Comparison of ENCODE assay signal across 8 cellular contexts in genomic region chr12:47071241-47071852, GRCh38. TPM values are rescaled to one million over a fixed set of nuclear protein-coding genes. Genes with fewer than 3 reads are reported as not detected.
DNase-seq lines count a peak whose midpoint lies in the region; ATAC-seq and TF ChIP-seq lines count a peak whose summit lies in the region.

No MANE protein-coding gene starts in this region.

- ATAC-seq in WTC11 = peak; percentile 74
- ATAC-seq in lower lobe of right lung = peak in 1 of 2 donors; percentile 46
- no peak for ATAC-seq in GM21515 (IDR thresholded peaks at IDR 0.05; ENCODE audit: unreplicated experiment)

- H3K27me3 ChIP-seq in lower lobe of right lung (ENCODE audit: low read depth) (no peaks in the 10 kb centered on the region), right atrium auricular region (no peaks in the 10 kb centered on the region)

- H3K36me3 Mint-ChIP-seq in WTC11 = no peaks in the 10 kb centered on the region

- no peaks in the 10 kb centered on the region for H3K27me3 Mint-ChIP-seq in WTC11 (ENCODE audit: low read depth)

- H3K4me3 ChIP-seq in Jurkat, Clone E6-1 (ENCODE audit: low read length) = no peak overlapping the region
- H3K4me3 ChIP-seq in lower lobe of right lung (no peak overlapping the region), right atrium auricular region (no peak overlapping the region)

- H3K36me3 ChIP-seq in lower lobe of right lung (no peaks in the 10 kb centered on the region), right atrium auricular region (no peaks in the 10 kb centered on the region)

- CTCF ChIA-PET in WTC11 (lab: Charles Lee) = interaction anchor here (0.6 to 6.5 kb wide), 24 partner anchors 8 to 566 kb away, joined by 3 to 64 read pairs (median 4); partner anchors contain the start of genes AMIGO2 and PCED1B

- intact Hi-C loops in lower lobe of right lung (cut with DNase I) = no loop called here

- no peaks in the 10 kb centered on the region for H3K9me3 ChIP-seq in lower lobe of right lung
- H3K9me3 ChIP-seq in right atrium auricular region = no peaks in the 10 kb centered on the region

- peaks cover 41% of the 10 kb centered on the region for H3K4me1 Mint-ChIP-seq in WTC11

- no peak overlapping the region for H3K4me3 Mint-ChIP-seq in WTC11

- DNase-seq in DMS53 (lab: John Stamatoyannopoulos, UW) (peak; percentile 92), WTC11 (ENCODE audit: low spot score) (peak; percentile 22), lower lobe of right lung (no peak), right atrium auricular region (ENCODE audit: low spot score) (no peak)
- peak; percentile 18 for DNase-seq in Jurkat, Clone E6-1 (ENCODE audit: low read depth, low spot score)
- DNase-seq in stimulated activated naive CD4-positive, alpha-beta T cell treated with Interleukin-2 at 50 U/mL for 16 hours (lab: John Stamatoyannopoulos, UW) = no peak
- no peak for DNase-seq in stimulated activated CD4-positive, alpha-beta T cell treated with anti-CD3 and anti-CD28 coated beads, Interleukin-2, amount 100 ng/mL, for 24 hours

- TF ChIP-seq CTCF in WTC11 (IDR thresholded peaks at IDR 0.05) (peak; percentile 57), lower lobe of right lung (IDR thresholded peaks at IDR 0.05) (peak; percentile 37), right atrium auricular region (IDR thresholded peaks at IDR 0.05) (peak in 1 of 2 donors; percentile 39)

- no peak overlapping the region for H3K27ac ChIP-seq in lower lobe of right lung
- no peak overlapping the region for H3K27ac ChIP-seq in right atrium auricular region

- H3K9me3 Mint-ChIP-seq in WTC11 = no peaks in the 10 kb centered on the region

- no peak overlapping the region for H3K27ac Mint-ChIP-seq in WTC11

- no peaks in the 10 kb centered on the region for H3K4me1 ChIP-seq in lower lobe of right lung
- H3K4me1 ChIP-seq in right atrium auricular region = no peaks in the 10 kb centered on the region

- POLR2A ChIA-PET in WTC11 (lab: Charles Lee) = no interaction called here

TF ChIP-seq in WTC11, 78 proteins besides CTCF, POLR2A, EP300 and RAD21:
- no peak for TF ChIP-seq ZNF396 (CRISPR knock-in tag; IDR thresholded peaks at IDR 0.05; ENCODE audit: borderline replicate concordance)
- no peak for TF ChIP-seq TEAD4 (CRISPR knock-in tag; IDR thresholded peaks at IDR 0.05)
- TF ChIP-seq ZNF423 (CRISPR knock-in tag; IDR thresholded peaks at IDR 0.05) = no peak

RNA-seq across cellular contexts. Expression of gene PCED1B, which starts 8.1 kb away (rescaled TPM):
- 0.81 TPM for polyA plus RNA-seq in Jurkat, Clone E6-1 (2012; ENCODE audit: insufficient read depth, insufficient read length)
- 5.9 to 6.7 TPM (median 6.6 TPM) in 3 replicates for total RNA-seq in WTC11 (2021)
- total RNA-seq in lower lobe of right lung = 13.4 TPM
- total RNA-seq in right atrium auricular region = 1 to 10 TPM in 1 of 2 donors, under 1 TPM in 1; 0.98 to 1.4 TPM

RNA-seq across cellular contexts. Expression of gene AMIGO2, which starts 8.4 kb away (rescaled TPM):
- polyA plus RNA-seq in Jurkat, Clone E6-1 (2012; ENCODE audit: insufficient read depth, insufficient read length) = 2.9 TPM
- 4.0 to 6.5 TPM (median 4.9 TPM) in 3 replicates for total RNA-seq in WTC11 (2021)
- total RNA-seq in lower lobe of right lung = 40.2 TPM
- total RNA-seq in right atrium auricular region = 1 to 10 TPM; 2.3 to 5.8 TPM

Comparison
In these comparisons a context has a peak if more than half of its experiments do, and no peak if none do; other contexts are left out.
1. DNase-seq: peak in DMS53 (single experiment), Jurkat, Clone E6-1 (single experiment) and WTC11 (single experiment); none in lower lobe of right lung (single experiment), stimulated activated naive CD4-positive, alpha-beta T cell treated with Interleukin-2 at 50 U/mL for 16 hours (single experiment), stimulated activated CD4-positive, alpha-beta T cell treated with anti-CD3 and anti-CD28 coated beads, Interleukin-2, amount 100 ng/mL, for 24 hours (0 of 2) and right atrium auricular region (single experiment).